In genomic region chr10:73094249-73094850, GRCh38 we compare ENCODE assay signal across 10 cellular contexts. TPM values are rescaled to one million over a fixed set of nuclear protein-coding genes. Genes with fewer than 3 reads are reported as not detected.
A peak's percentile ranks its signal among the peaks of the same experiment; 100 is the strongest.
DNase-seq lines count a peak whose midpoint lies in the region; ATAC-seq, FAIRE-seq and TF ChIP-seq lines count a peak whose summit lies in the region.
"Had no signal": no experiment of that assay in that cellular context is flagged by ENCODE, and none has a peak within 500 bp of the region (broad histone marks: within the 10 kb centered on the region; RNA-seq: fewer than 3 reads in every experiment).

No MANE protein-coding gene starts in this region.

- no peak overlapping the region for H2AFZ ChIP-seq in HCT116 (ENCODE audit: low read depth, low read length, poor library complexity, severe bottlenecking)
- H2AFZ ChIP-seq in HepG2 (ENCODE audit: low read length), result no peak overlapping the region

- RAD21 ChIA-PET in HCT116 (lab: Charles Lee; ENCODE audit: low non-redundant PET in 1 of 2, low total read pairs in 2 of 2, uncharacterized antibody in 2 of 2, unreplicated experiment in 2 of 2), result no interaction called here

- 11% methylated on average over 2 of the region's 2 CpGs for WGBS in HepG2 (ENCODE audit: low lambda C conversion rate)

- peak; percentile 14 for DNase-seq in A673 (ENCODE audit: low spot score)
- DNase-seq in HCT116 (ENCODE audit: low read depth, low spot score), result no peak
- peak; percentile 18 for DNase-seq in amniotic epithelial cell (ENCODE audit: low read depth)
- no peak for DNase-seq in HepG2 (ENCODE audit: low spot score)
- no peak for DNase-seq in effector memory CD4-positive, alpha-beta T cell
- DNase-seq in DMS 273 treated with DMSO at 0.1 percent for 48 hours (lab: John Stamatoyannopoulos, UW), result no peak
- DNase-seq: NCI-H345 had no signal

- intact Hi-C loops in A673 (cut with micrococcal nuclease; ENCODE audit: unreplicated experiment) (no loop called here), HCT116 (cut with micrococcal nuclease) (no loop called here), HepG2 (cut with micrococcal nuclease; ENCODE audit: unreplicated experiment) (no loop called here)

- H3K36me3 ChIP-seq in A673 (ENCODE audit: insufficient read depth, low read length, poor library complexity, severe bottlenecking) (no peaks in the 10 kb centered on the region), HCT116 (ENCODE audit: control insufficient read depth in 1 of 2, insufficient read depth in 2 of 2, low read length in 2 of 2) (no peaks in the 10 kb centered on the region), HepG2 (replicated peaks in 1 of 2; ENCODE audit: control insufficient read depth in 1 of 2, insufficient read depth in 2 of 2, low read length in 2 of 2) (peaks cover 0 to 5% of the 10 kb centered on the region in 2 experiments; a peak in 2 of 5 replicates)
- H3K36me3 ChIP-seq in effector memory CD4-positive, alpha-beta T cell (ENCODE audit: control insufficient read depth, insufficient read depth, low read length), result no peaks in the 10 kb centered on the region

- no peak for TF ChIP-seq EP300 in HepG2 (IDR thresholded peaks at IDR 0.05; ENCODE audit: low read depth in 2 of 2, low read length in 2 of 2)
- no peak for TF ChIP-seq EP300 in HepG2 (CRISPR knock-in tag; IDR thresholded peaks at IDR 0.05; ENCODE audit: borderline replicate concordance)

- H3K9me2 ChIP-seq in HCT116 (ENCODE audit: insufficient read depth), result no peaks in the 10 kb centered on the region

- H3K27me3 ChIP-seq in A673 (replicated peaks; ENCODE audit: insufficient read depth, low read depth, low read length, poor library complexity) (no peaks in the 10 kb centered on the region), HCT116 (ENCODE audit: insufficient read depth, low read length) (no peaks in the 10 kb centered on the region), HepG2 (ENCODE audit: control insufficient read depth in 1 of 2, insufficient read depth in 2 of 2, low read length in 2 of 2) (no peaks in the 10 kb centered on the region; a peak in 1 of 5 replicates)
- H3K27me3 ChIP-seq in effector memory CD4-positive, alpha-beta T cell (replicated peaks; ENCODE audit: control insufficient read depth, insufficient read depth, low read length, poor library complexity, severe bottlenecking), result no peaks in the 10 kb centered on the region

- TF ChIP-seq RAD21 in HCT116 (IDR thresholded peaks at IDR 0.05; ENCODE audit: low read depth), result no peak
- TF ChIP-seq RAD21 in HepG2 (CRISPR knock-in tag; IDR thresholded peaks at IDR 0.05), result no peak

- TF ChIP-seq POLR2A in HCT116 (IDR thresholded peaks at IDR 0.05; ENCODE audit: borderline replicate concordance, extremely low read depth, insufficient read depth, insufficient read length) (no peak), HepG2 (IDR thresholded peaks at IDR 0.05; ENCODE audit: insufficient read depth in 1 of 2, low read depth in 2 of 2, low read length in 2 of 2) (no peak)

- BruUV-seq in A673 (replicated peaks; lab: Mats Ljungman, UMichigan) (no TSS peak), HCT116 (replicated peaks; lab: Mats Ljungman, UMichigan) (no TSS peak), HepG2 (replicated peaks; lab: Mats Ljungman, UMichigan) (no TSS peak)

- POLR2A ChIA-PET in A673 (lab: Charles Lee; ENCODE audit: low non-redundant PET) (interaction anchor here (0.7 kb wide), 1 partner anchor 873 kb away, joined by 6 read pairs; no protein-coding TSS in a partner anchor), HCT116 (lab: Charles Lee) (interaction anchor here (0.5 to 1.4 kb wide), 5 partner anchors 19 to 775 kb away, joined by 3 read pairs; no protein-coding TSS in a partner anchor), HepG2 (lab: Yijun Ruan, JAX) (interaction anchor here (1.2 to 6.7 kb wide), 4 partner anchors 15 to 140 kb away, joined by 4 to 72 read pairs (median 8); partner anchors contain the start of genes ECD, FAM149B1, NUDT13 and PLA2G12B)

- in situ Hi-C loops in HepG2 (cut with HindIII; ENCODE audit: extremely low pct_ligation_motif_present, low pct_unique_long_range_greater_than_20kb), result no loop called here

- H3K79me2 ChIP-seq in HCT116 (ENCODE audit: insufficient read depth, low read length) (peaks cover 69% of the 10 kb centered on the region), HepG2 (ENCODE audit: insufficient read depth, low read length) (peaks cover 70% of the 10 kb centered on the region)

- H3K27ac ChIP-seq in A673 (ENCODE audit: low read depth, low read length, poor library complexity, severe bottlenecking) (no peak overlapping the region), HCT116 (ENCODE audit: low read depth, low read length) (no peak overlapping the region), HepG2 (ENCODE audit: extremely low read length, insufficient read depth, low read length) (peak overlapping the region; percentile 84)
- no peak overlapping the region for H3K27ac ChIP-seq in effector memory CD4-positive, alpha-beta T cell (ENCODE audit: insufficient read depth, low read length, poor library complexity, severe bottlenecking)

- H3K9me3 ChIP-seq in A673 (ENCODE audit: low read depth, low read length, poor library complexity, severe bottlenecking) (no peaks in the 10 kb centered on the region), HCT116 (ENCODE audit: control insufficient read depth in 1 of 2, insufficient read depth in 1 of 2, low read depth in 1 of 2, low read length in 2 of 2) (no peaks in the 10 kb centered on the region), HepG2 (ENCODE audit: low read length) (no peaks in the 10 kb centered on the region)
- H3K9me3 ChIP-seq in effector memory CD4-positive, alpha-beta T cell (ENCODE audit: control insufficient read depth, low read length), result no peaks in the 10 kb centered on the region

- H3K4me1 ChIP-seq in A673 (ENCODE audit: insufficient read depth, low read length, poor library complexity, severe bottlenecking) (peaks cover 10% of the 10 kb centered on the region), HCT116 (ENCODE audit: control insufficient read depth in 1 of 2, insufficient read depth in 2 of 2, low read length in 2 of 2) (peaks cover 13 to 23% of the 10 kb centered on the region in 2 experiments; a peak in 3 of 4 replicates), HepG2 (ENCODE audit: insufficient read depth, low read length) (peaks cover 53% of the 10 kb centered on the region)
- peaks cover 6% of the 10 kb centered on the region for H3K4me1 ChIP-seq in effector memory CD4-positive, alpha-beta T cell (ENCODE audit: control insufficient read depth, insufficient read depth, low read length, poor library complexity, severe bottlenecking)

- H4K20me1 ChIP-seq in HCT116 (ENCODE audit: insufficient read depth) (no peaks in the 10 kb centered on the region; the same call in 1 of the 2 replicates), HepG2 (ENCODE audit: insufficient read depth, low read length) (peaks cover 52% of the 10 kb centered on the region)

- H3K4me2 ChIP-seq in HCT116 (ENCODE audit: low read length), result peak overlapping the region; percentile 93
- peak overlapping the region; percentile 78 for H3K4me2 ChIP-seq in HepG2 (ENCODE audit: low read depth, low read length)

- no peak for ATAC-seq in HCT116
- no peak for ATAC-seq in HepG2
- no peak for ATAC-seq in HG02610 (IDR thresholded peaks at IDR 0.05; ENCODE audit: unreplicated experiment)
- ATAC-seq in GM19324 (IDR thresholded peaks at IDR 0.05; ENCODE audit: low FRiP score, unreplicated experiment), result no peak

- H3K4me3 ChIP-seq in A673 (ENCODE audit: low read depth, low read length, poor library complexity, severe bottlenecking) (peak overlapping the region; percentile 91), HCT116 (replicated peaks in 1 of 2; ENCODE audit: low read depth in 1 of 2, low read length in 2 of 2) (peak overlapping the region in 1 of 2 experiments; percentile 81; a peak in 3 of 4 replicates), HepG2 (replicated peaks in 1 of 3; ENCODE audit: insufficient read depth in 1 of 3, low read depth in 2 of 3, low read length in 3 of 3) (peak overlapping the region; percentile 97 to 100 (median 99))
- H3K4me3 ChIP-seq in effector memory CD4-positive, alpha-beta T cell (ENCODE audit: insufficient read depth, low read depth, low read length, poor library complexity, severe bottlenecking), result no peak overlapping the region

- no peak for FAIRE-seq in HepG2 (lab: Jason Lieb, UNC)
- FAIRE-seq: endometrium had no signal

- no peak for TF ChIP-seq CTCF in A673 (conservative IDR thresholded peaks at IDR 0.05; ENCODE audit: low read depth, low read length)
- TF ChIP-seq CTCF in HCT116 (IDR thresholded peaks at IDR 0.05 in 2 of 3, conservative IDR thresholded peaks at IDR 0.05 in 1 of 3; ENCODE audit: borderline replicate concordance in 1 of 3, insufficient read depth in 1 of 3, low read depth in 2 of 3, low read length in 2 of 3), result no peak
- no peak for TF ChIP-seq CTCF in HepG2 (CRISPR knock-in tag; IDR thresholded peaks at IDR 0.05)

- H3K9ac ChIP-seq in HCT116 (ENCODE audit: low read length) (peak overlapping the region; percentile 86; the same call in 1 of the 2 replicates), HepG2 (ENCODE audit: insufficient read depth, low read depth, low read length) (peak overlapping the region; percentile 94)

- CTCF ChIA-PET in A673 (lab: Charles Lee) (no interaction called here), HCT116 (lab: Charles Lee) (no interaction called here), HepG2 (lab: Yijun Ruan, JAX; ENCODE audit: low intra/inter-chr PET ratio, low total read pairs) (no interaction called here)

RNA-seq across cellular contexts. Expression of gene P4HA1, which starts 2.3 kb away (rescaled TPM):
- 31.6 and 36.5 TPM in 2 replicates for total RNA-seq in A673 (2021)
- 49.7 TPM for total RNA-seq in HCT116 (2021; ENCODE audit: unreplicated experiment)
- 64.4 and 73.8 TPM in 2 replicates for polyA plus RNA-seq in HCT116 (2012)
- 39.0 and 63.1 TPM in 2 replicates for total RNA-seq in HepG2 (2016; rRNA removed; fragmentation: Illumina TruSeq; extraction: Trizol)
- 11.3 TPM in 2 replicates for total RNA-seq in HepG2 (2016; cell fraction: cytosol; rRNA removed; fragmentation: Illumina TruSeq; extraction: Trizol; ENCODE audit: low read depth)
- 39.0 and 64.4 TPM in 2 replicates for total RNA-seq in HepG2 (2016; cell fraction: insoluble cytoplasmic fraction; rRNA removed; fragmentation: Illumina TruSeq; extraction: Trizol)
- total RNA-seq in HepG2 (2016; cell fraction: membrane; rRNA removed; fragmentation: Illumina TruSeq; extraction: Trizol), result 21.6 and 25.4 TPM in 2 replicates
- total RNA-seq in HepG2 (2016; cell fraction: nucleus; rRNA removed; fragmentation: Illumina TruSeq; extraction: Trizol), result 64.0 and 71.0 TPM in 2 replicates
- 137 and 196 TPM in 2 replicates for polyA plus RNA-seq in HepG2 (2011; rRNA removed)
- 76.6 and 126 TPM in 2 replicates for polyA plus RNA-seq in HepG2 (2011; cell fraction: cytosol; rRNA removed)
- polyA plus RNA-seq in HepG2 (2011; cell fraction: nucleus; rRNA removed), result 43.9 and 52.6 TPM in 2 replicates
- polyA plus RNA-seq in HepG2 (2012), result 219 and 241 TPM in 2 replicates
- polyA plus RNA-seq in HepG2 (2016; cell fraction: cytosol; fragmentation: Illumina TruSeq; extraction: Trizol; ENCODE audit: low read depth), result 5.6 and 5.7 TPM in 2 replicates
- 28.0 TPM in 2 replicates for polyA plus RNA-seq in HepG2 (2016; cell fraction: insoluble cytoplasmic fraction; fragmentation: Illumina TruSeq; extraction: Trizol; ENCODE audit: low read depth)
- 11.2 and 11.8 TPM in 2 replicates for polyA plus RNA-seq in HepG2 (2016; cell fraction: membrane; fragmentation: Illumina TruSeq; extraction: Trizol; ENCODE audit: low read depth)
- polyA plus RNA-seq in HepG2 (2016; cell fraction: nucleus; fragmentation: Illumina TruSeq; extraction: Trizol; ENCODE audit: insufficient read depth, low read depth), result 59.1 and 61.8 TPM in 2 replicates
- polyA minus RNA-seq in HepG2 (2011; rRNA and poly(A)+ RNA removed; ENCODE audit: low replicate concordance), result 7.7 and 38.5 TPM in 2 replicates
- 92.9 and 99.9 TPM in 2 replicates for polyA minus RNA-seq in HepG2 (2011; cell fraction: cytosol; rRNA and poly(A)+ RNA removed)
- polyA minus RNA-seq in HepG2 (2011; cell fraction: nucleus; rRNA and poly(A)+ RNA removed), result 169 and 183 TPM in 2 replicates

RNA-seq across cellular contexts. Expression of gene NUDT13, which starts 15.9 kb away (rescaled TPM):
- total RNA-seq in A673 (2021) (2.0 and 2.1 TPM in 2 replicates), HCT116 (2021; ENCODE audit: unreplicated experiment) (1.2 TPM), HepG2 (2016; rRNA removed; fragmentation: Illumina TruSeq; extraction: Trizol) (2.5 and 4.2 TPM in 2 replicates)
- 0.45 and 1.5 TPM in 2 replicates for polyA plus RNA-seq in HCT116 (2012)
- 0.62 and 0.71 TPM in 2 replicates for total RNA-seq in HepG2 (2016; cell fraction: cytosol; rRNA removed; fragmentation: Illumina TruSeq; extraction: Trizol; ENCODE audit: low read depth)
- total RNA-seq in HepG2 (2016; cell fraction: insoluble cytoplasmic fraction; rRNA removed; fragmentation: Illumina TruSeq; extraction: Trizol), result 2.6 and 3.4 TPM in 2 replicates
- total RNA-seq in HepG2 (2016; cell fraction: membrane; rRNA removed; fragmentation: Illumina TruSeq; extraction: Trizol), result 1.4 and 1.7 TPM in 2 replicates
- 4.1 and 5.2 TPM in 2 replicates for total RNA-seq in HepG2 (2016; cell fraction: nucleus; rRNA removed; fragmentation: Illumina TruSeq; extraction: Trizol)
- polyA plus RNA-seq in HepG2 (2011; rRNA removed), result 5.0 and 6.5 TPM in 2 replicates
- 2.8 and 3.1 TPM in 2 replicates for polyA plus RNA-seq in HepG2 (2011; cell fraction: cytosol; rRNA removed)
- 8.1 and 8.8 TPM in 2 replicates for polyA plus RNA-seq in HepG2 (2011; cell fraction: nucleus; rRNA removed)
- polyA plus RNA-seq in HepG2 (2012), result 3.6 and 5.2 TPM in 2 replicates
- 0.85 and 1.0 TPM in 2 replicates for polyA plus RNA-seq in HepG2 (2016; cell fraction: cytosol; fragmentation: Illumina TruSeq; extraction: Trizol; ENCODE audit: low read depth)
- polyA plus RNA-seq in HepG2 (2016; cell fraction: insoluble cytoplasmic fraction; fragmentation: Illumina TruSeq; extraction: Trizol; ENCODE audit: low read depth), result 3.0 and 4.1 TPM in 2 replicates
- 1.5 and 1.7 TPM in 2 replicates for polyA plus RNA-seq in HepG2 (2016; cell fraction: membrane; fragmentation: Illumina TruSeq; extraction: Trizol; ENCODE audit: low read depth)
- polyA plus RNA-seq in HepG2 (2016; cell fraction: nucleus; fragmentation: Illumina TruSeq; extraction: Trizol; ENCODE audit: insufficient read depth, low read depth), result 8.3 and 9.2 TPM in 2 replicates
- 1.9 and 2.1 TPM in 2 replicates for polyA minus RNA-seq in HepG2 (2011; rRNA and poly(A)+ RNA removed; ENCODE audit: low replicate concordance)
- polyA minus RNA-seq in HepG2 (2011; cell fraction: cytosol; rRNA and poly(A)+ RNA removed), result 1.4 and 1.5 TPM in 2 replicates
- 4.6 and 4.8 TPM in 2 replicates for polyA minus RNA-seq in HepG2 (2011; cell fraction: nucleus; rRNA and poly(A)+ RNA removed)

Comparison
In these comparisons a context has a peak if more than half of its experiments do, and no peak if none do; other contexts are left out.
1. DNase-seq: peak in A673 (single experiment) and amniotic epithelial cell (single experiment); none in HCT116 (single experiment), HepG2 (single experiment), effector memory CD4-positive, alpha-beta T cell (0 of 3) and DMS 273 treated with DMSO at 0.1 percent for 48 hours (single experiment).